ENCODE assay signal across 20 cellular contexts in the genomic region with DNA sequence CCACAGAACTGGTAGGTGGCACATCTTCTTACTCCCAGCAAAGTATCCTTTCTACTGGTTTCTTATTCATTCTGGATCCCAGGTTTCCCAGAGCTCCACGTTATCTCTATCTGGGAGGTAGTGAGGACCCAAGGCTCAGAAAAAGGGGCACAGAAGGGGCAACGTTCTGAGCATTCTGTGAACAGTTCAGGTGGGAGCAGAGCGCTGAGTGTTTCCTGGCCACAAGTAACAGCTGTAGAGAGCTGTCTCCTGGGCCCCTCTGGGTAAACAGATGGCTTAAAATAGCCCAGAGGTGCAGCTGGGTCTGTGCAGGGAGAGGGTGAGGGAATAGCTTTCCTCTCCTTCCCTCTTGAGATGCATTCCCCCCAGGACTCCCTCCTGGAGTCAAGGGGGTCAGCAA. TPM values are rescaled to one million over a fixed set of nuclear protein-coding genes. Genes with fewer than 3 reads are reported as not detected.
DNase-seq lines count a peak whose midpoint lies in the region; TF ChIP-seq lines count a peak whose summit lies in the region.
"Had no signal": no experiment of that assay in that cellular context is flagged by ENCODE, and none has a peak within 500 bp of the region (broad histone marks: within the 10 kb centered on the region; RNA-seq: fewer than 3 reads in every experiment).

No MANE protein-coding gene starts in this region.

- CTCF ChIA-PET in GM10248 (lab: Yijun Ruan, JAX), result interaction anchor here (1.1 to 9.9 kb wide), 6 partner anchors 9 to 28 kb away, joined by 3 to 85 read pairs (median 6); partner anchors contain the start of genes TSPO2 and UNC5CL

- no CpG with 5 or more reads among the region's 3 CpGs for WGBS in H9 (ENCODE audit: extremely low coverage, insufficient read length, low lambda C conversion rate)

- POLR2A ChIA-PET in GM10248 (lab: Yijun Ruan, JAX), result no interaction called here

- H2BK15ac ChIP-seq in H9 (ENCODE audit: low read depth, low read length), result no peak overlapping the region

- H3K27ac Mint-ChIP-seq in nephron progenitor cell, result peak overlapping the region; percentile 55
- H3K27ac Mint-ChIP-seq in H9, result no peak overlapping the region

- H3K27me3 ChIP-seq in endocrine pancreas (ENCODE audit: control insufficient read depth, insufficient read depth, low read length) (no peaks in the 10 kb centered on the region), H9 (ENCODE audit: insufficient read depth, low read length) (no peaks in the 10 kb centered on the region)
- H3K27me3 ChIP-seq: pancreas had no signal

- no peak overlapping the region for H2AK5ac ChIP-seq in H9 (ENCODE audit: insufficient read length, low read length)

- no peaks in the 10 kb centered on the region for H4K20me1 ChIP-seq in H9 (ENCODE audit: control insufficient read depth, insufficient read depth, insufficient read length)

- H2AFZ ChIP-seq in H9 (ENCODE audit: low read length), result no peak overlapping the region

- no peak overlapping the region for H4K91ac ChIP-seq in H9 (ENCODE audit: insufficient read length, low read depth, low read length)

- H3K4me2 ChIP-seq in H9 (ENCODE audit: insufficient read depth, insufficient read length, low read length), result no peak overlapping the region

- H3K79me1 ChIP-seq in H9 (ENCODE audit: insufficient read depth, low read depth, low read length, poor library complexity, severe bottlenecking), result no peaks in the 10 kb centered on the region

- H3K36me3 Mint-ChIP-seq in nephron progenitor cell (ENCODE audit: low read depth) (peaks cover 2% of the 10 kb centered on the region), H9 (ENCODE audit: insufficient read depth in 1 of 3, low read depth in 3 of 3) (peaks cover 0 to 2% (median 0%) of the 10 kb centered on the region in 3 experiments; a peak in 1 of 7 replicates)

- no peaks in the 10 kb centered on the region for H3K79me2 ChIP-seq in H9 (ENCODE audit: insufficient read depth, low read length)

- no peak overlapping the region for H4K5ac ChIP-seq in H9 (ENCODE audit: insufficient read length, low read depth, low read length)

- H3T11ph ChIP-seq in H9 (ENCODE audit: low read length), result no peak overlapping the region

- TF ChIP-seq CTCF in GM10248 (IDR thresholded peaks at IDR 0.05; ENCODE audit: control extremely low read depth, extremely low read depth, low read depth, missing control alignments), result no peak
- TF ChIP-seq CTCF in nephron progenitor cell (IDR thresholded peaks at IDR 0.05), result no peak
- TF ChIP-seq CTCF in H9 (conservative IDR thresholded peaks at IDR 0.05), result no peak

- H3K56ac ChIP-seq in H9 (ENCODE audit: insufficient read length, low read depth, low read length), result no peak overlapping the region

- H3K14ac ChIP-seq in H9 (ENCODE audit: insufficient read depth, low read length), result no peak overlapping the region

- H3K9me3 Mint-ChIP-seq in nephron progenitor cell (no peaks in the 10 kb centered on the region), H9 (no peaks in the 10 kb centered on the region)

- peaks cover 93% of the 10 kb centered on the region for H3K4me1 Mint-ChIP-seq in nephron progenitor cell
- H3K4me1 Mint-ChIP-seq in H9, result peaks cover 22 to 23% of the 10 kb centered on the region in 2 experiments

- no peaks in the 10 kb centered on the region for H3K36me3 ChIP-seq in endocrine pancreas (ENCODE audit: control insufficient read depth, insufficient read depth, low read length)
- H3K36me3 ChIP-seq: pancreas had no signal

- no peak overlapping the region for H2BK120ac ChIP-seq in H9 (ENCODE audit: low read depth, low read length, poor library complexity, severe bottlenecking)

- no peak overlapping the region for H3K4ac ChIP-seq in H9 (ENCODE audit: low read depth, low read length)

- no peaks in the 10 kb centered on the region for H3K23me2 ChIP-seq in H9 (ENCODE audit: insufficient read length, low read depth, low read length, poor library complexity, severe bottlenecking)

- no peak overlapping the region for H3K18ac ChIP-seq in H9 (ENCODE audit: insufficient read length, low read depth, low read length)

- no peak overlapping the region for H2BK5ac ChIP-seq in H9 (ENCODE audit: insufficient read length, low read length)

- peaks cover 12% of the 10 kb centered on the region for H3K4me1 ChIP-seq in endocrine pancreas (ENCODE audit: control insufficient read depth, insufficient read depth, low read length)
- peaks cover 9% of the 10 kb centered on the region; the same call in 1 of the 2 replicates for H3K4me1 ChIP-seq in H9 (ENCODE audit: insufficient read depth, low read length)

- H3K23ac ChIP-seq in H9 (ENCODE audit: insufficient read length, low read depth, low read length), result no peak overlapping the region

- H3K4me3 Mint-ChIP-seq in nephron progenitor cell, result peak overlapping the region; percentile 29
- no peak overlapping the region for H3K4me3 Mint-ChIP-seq in H9

- no peak overlapping the region for H2BK12ac ChIP-seq in H9 (ENCODE audit: insufficient read length, low read depth, low read length)

- H2BK20ac ChIP-seq in H9 (ENCODE audit: low read depth, low read length, poor library complexity, severe bottlenecking), result no peak overlapping the region

- peak overlapping the region; percentile 40 for H3K4me3 ChIP-seq in endocrine pancreas (ENCODE audit: control insufficient read depth, insufficient read depth, low read length)
- H3K4me3 ChIP-seq: mucosa of descending colon, pancreas had no signal

- H3K27ac ChIP-seq in H9 (ENCODE audit: insufficient read length, low read depth, low read length), result no peak overlapping the region

- peak overlapping the region; percentile 23 for H3K9ac ChIP-seq in endocrine pancreas (ENCODE audit: control insufficient read depth, insufficient read depth, low read length)
- no peak overlapping the region for H3K9ac ChIP-seq in H9 (ENCODE audit: extremely low read depth, insufficient read length, low read length)

- peaks cover 7% of the 10 kb centered on the region for H3K27me3 Mint-ChIP-seq in nephron progenitor cell (ENCODE audit: low read depth, poor library complexity)
- no peaks in the 10 kb centered on the region for H3K27me3 Mint-ChIP-seq in H9 (ENCODE audit: low read depth)

- no peak overlapping the region for H4K8ac ChIP-seq in H9 (replicated peaks; ENCODE audit: insufficient read length, low read depth, low read length)

- H3K9me3 ChIP-seq in endocrine pancreas (ENCODE audit: control insufficient read depth, low read length) (no peaks in the 10 kb centered on the region), H9 (ENCODE audit: control insufficient read depth, low read depth, low read length) (no peaks in the 10 kb centered on the region)
- H3K9me3 ChIP-seq: mucosa of descending colon, pancreas had no signal

- DNase-seq in GM10248 (ENCODE audit: extremely low spot score), result peak; percentile 8
- DNase-seq in NCI-H2171 treated with DMSO at 0.1 percent for 48 hours (lab: John Stamatoyannopoulos, UW), result peak; percentile 88
- no peak for DNase-seq in nephron progenitor cell
- DNase-seq in activated CD4-positive, alpha-beta T cell treated with anti-CD3 and anti-CD28 coated beads, Interleukin-2, amount 50 U/mL, for 1 hour, result no peak
- no peak for DNase-seq in A172 (ENCODE audit: low spot score)
- DNase-seq in H4 (ENCODE audit: low spot score), result no peak
- no peak for DNase-seq in H9
- DNase-seq: activated effector memory CD4-positive, alpha-beta T cell treated with Interleukin-2 at 50 U/mL for 16 hours; amniotic stem cell; C1 segment of cervical spinal cord; EL; HCEC 1CT; head of caudate nucleus; mucosa of descending colon; NCI-H1105 treated with DMSO at 0.1 percent for 48 hours; pancreas had no signal

RNA-seq across cellular contexts. Expression of gene APOBEC2, which starts 2.1 kb away (rescaled TPM):
- total RNA-seq in A172 (2014; rRNA removed; shearing (Covaris generic)), result not detected in 2 replicates
- not detected in 2 replicates for total RNA-seq in H4 (2014; rRNA removed; shearing (Covaris generic))
- total RNA-seq in H9 (2021), result not detected in 2 replicates
- total RNA-seq: activated CD8-positive, alpha-beta memory T cell treated with anti-CD3 and anti-CD28 coated beads for 36 hours; kidney epithelial cell; mucosa of descending colon; subcutaneous adipose tissue had no signal

RNA-seq across cellular contexts. Expression of gene TSPO2, which starts 12.9 kb away (rescaled TPM):
- not detected in 2 replicates for total RNA-seq in A172 (2014; rRNA removed; shearing (Covaris generic))
- total RNA-seq in H4 (2014; rRNA removed; shearing (Covaris generic)), result not detected in 2 replicates
- total RNA-seq in H9 (2021), result not detected in 2 replicates
- total RNA-seq: activated CD8-positive, alpha-beta memory T cell treated with anti-CD3 and anti-CD28 coated beads for 36 hours; kidney epithelial cell; subcutaneous adipose tissue had no signal

RNA-seq across cellular contexts. Expression of gene UNC5CL, which starts 16.1 kb away (rescaled TPM):
- 0.62 TPM in 1 of 2 replicates, not detected in the other for total RNA-seq in A172 (2014; rRNA removed; shearing (Covaris generic))
- total RNA-seq in H4 (2014; rRNA removed; shearing (Covaris generic)), result 0.25 and 0.27 TPM in 2 replicates
- 0.79 and 0.81 TPM in 2 replicates for total RNA-seq in H9 (2021)

RNA-seq across cellular contexts. Expression of gene OARD1, which starts 17.0 kb away (rescaled TPM):
- total RNA-seq in A172 (2014; rRNA removed; shearing (Covaris generic)), result 9.3 and 15.2 TPM in 2 replicates
- 18.9 and 24.6 TPM in 2 replicates for total RNA-seq in H4 (2014; rRNA removed; shearing (Covaris generic))
- total RNA-seq in H9 (2021), result 35.8 and 36.6 TPM in 2 replicates

RNA-seq across cellular contexts. Expression of gene NFYA, which starts 17.6 kb away (rescaled TPM):
- total RNA-seq in A172 (2014; rRNA removed; shearing (Covaris generic)), result 12.9 and 15.4 TPM in 2 replicates
- total RNA-seq in H4 (2014; rRNA removed; shearing (Covaris generic)), result 14.0 and 21.6 TPM in 2 replicates
- total RNA-seq in H9 (2021), result 41.4 and 43.0 TPM in 2 replicates

Comparison
In these comparisons a context has a peak if more than half of its experiments do, and no peak if none do; other contexts are left out.
1. DNase-seq: peak in GM10248 (single experiment) and NCI-H2171 treated with DMSO at 0.1 percent for 48 hours (single experiment); none in nephron progenitor cell (single experiment), activated CD4-positive, alpha-beta T cell treated with anti-CD3 and anti-CD28 coated beads, Interleukin-2, amount 50 U/mL, for 1 hour (single experiment), A172 (single experiment), H4 (single experiment) and H9 (single experiment).